In the genomic region with DNA sequence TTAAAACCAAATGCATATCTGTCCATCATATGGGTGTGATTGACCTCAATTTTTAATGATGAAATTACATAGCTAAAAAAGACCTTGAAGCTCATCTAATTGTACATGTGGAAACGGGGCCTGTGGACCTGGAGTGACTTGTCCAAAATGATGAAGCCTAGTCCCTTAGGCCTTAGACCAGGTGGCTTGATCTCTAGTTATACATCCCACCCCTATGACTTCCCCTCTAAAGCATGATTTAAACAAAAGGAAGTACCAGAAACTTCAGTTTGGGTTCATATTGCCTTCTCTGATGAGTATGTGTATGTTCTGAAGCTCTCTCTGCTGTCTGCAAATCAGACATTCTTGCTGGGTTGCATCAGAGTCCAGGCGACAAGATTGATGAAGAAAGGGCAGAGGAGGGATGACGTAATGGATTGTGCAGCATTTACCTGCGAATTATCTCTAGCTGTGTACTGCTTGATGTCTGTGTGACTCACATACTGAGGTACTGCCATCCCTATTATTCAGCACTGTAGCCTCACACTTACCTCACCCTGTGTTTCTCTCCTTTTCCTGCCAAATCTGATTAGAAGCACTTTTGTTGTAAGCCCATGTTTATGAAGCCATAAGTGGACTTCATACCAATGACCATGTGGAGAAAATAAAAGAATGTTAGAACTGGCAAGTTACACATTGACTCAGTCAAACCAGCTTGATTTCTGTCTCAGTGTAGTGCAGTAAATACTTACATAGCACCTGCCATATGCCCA, we compare ENCODE assay signal across 1 cellular context.
TF ChIP-seq lines count a peak whose summit lies in the region.

No MANE protein-coding gene starts in this region.

TF ChIP-seq in K562, 482 proteins besides CTCF, POLR2A, EP300 and RAD21 (continued from another document):
- TF ChIP-seq, protein P1, sequence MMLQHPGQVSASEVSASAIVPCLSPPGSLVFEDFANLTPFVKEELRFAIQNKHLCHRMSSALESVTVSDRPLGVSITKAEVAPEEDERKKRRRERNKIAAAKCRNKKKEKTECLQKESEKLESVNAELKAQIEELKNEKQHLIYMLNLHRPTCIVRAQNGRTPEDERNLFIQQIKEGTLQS (IDR thresholded peaks at IDR 0.05) = peak; percentile 97
- TF ChIP-seq, protein P1 (CRISPR knock-in tag; conservative IDR thresholded peaks at IDR 0.05) = no peak
- TF ChIP-seq CCAR2 (IDR thresholded peaks at IDR 0.05; ENCODE audit: low read depth, low read length) (no peak), ZC3H8 (IDR thresholded peaks at IDR 0.05) (no peak), SOX6 (IDR thresholded peaks at IDR 0.05) (peak; percentile 88), TEAD4 (IDR thresholded peaks at IDR 0.05; ENCODE audit: low read length) (peak; percentile 37; the same call in 1 of the 2 replicates), TEAD4 (CRISPR knock-in tag; IDR thresholded peaks at IDR 0.05; ENCODE audit: borderline replicate concordance) (no peak), MEIS2 (IDR thresholded peaks at IDR 0.05; ENCODE audit: partially characterized antibody) (peak; percentile 98), RCOR1 (IDR thresholded peaks at IDR 0.05; ENCODE audit: borderline replicate concordance in 1 of 2, low read depth in 2 of 2, low read length in 2 of 2) (peak in 1 of 2 experiments; percentile 26; a peak in 1 of 4 replicates), ATF1 (CRISPR knock-in tag; IDR thresholded peaks at IDR 0.05) (no peak), ATF1 (tag; IDR thresholded peaks at IDR 0.05) (peak; percentile 44; the same call in 1 of the 2 replicates), RBBP5 (IDR thresholded peaks at IDR 0.05; ENCODE audit: borderline replicate concordance, insufficient read depth, low read length, poor library complexity, severe bottlenecking) (no peak), BRF1 (IDR thresholded peaks at IDR 0.05; ENCODE audit: borderline replicate concordance, extremely low read depth, insufficient read length) (no peak), TEAD1 (CRISPR knock-in tag; IDR thresholded peaks at IDR 0.05) (peak in 1 of 2 experiments; percentile 37; a peak in 1 of 4 replicates), CSDE1 (IDR thresholded peaks at IDR 0.05) (no peak), JUND (IDR thresholded peaks at IDR 0.05; ENCODE audit: borderline replicate concordance, low read depth, low read length) (peak; percentile 93), JUND (tag; IDR thresholded peaks at IDR 0.05; ENCODE audit: borderline replicate concordance, low read depth, low read length) (peak; percentile 92), SMARCE1 (IDR thresholded peaks at IDR 0.05) (peak; percentile 56; the same call in 1 of the 2 replicates), BCL6 (CRISPR knock-in tag; IDR thresholded peaks at IDR 0.05) (no peak), ZEB2 (IDR thresholded peaks at IDR 0.05) (peak; percentile 95), FOXM1 (IDR thresholded peaks at IDR 0.05; ENCODE audit: low read depth) (no peak), FOXM1 (CRISPR knock-in tag; IDR thresholded peaks at IDR 0.05; ENCODE audit: low read depth) (no peak), ZNF133 (CRISPR knock-in tag; IDR thresholded peaks at IDR 0.05) (no peak)
